ENCODE assay signal across 8 cellular contexts in genomic region chr1:111192643-111193519, GRCh38. TPM values are rescaled to one million over a fixed set of nuclear protein-coding genes. Genes with fewer than 3 reads are reported as not detected.
DNase-seq lines count a peak whose midpoint lies in the region; ATAC-seq and TF ChIP-seq lines count a peak whose summit lies in the region.

No MANE protein-coding gene starts in this region.

- H3K4me3 ChIP-seq in CD8-positive, alpha-beta memory T cell (ENCODE audit: low read length) = peak overlapping the region; percentile 17
- no peak overlapping the region for H3K4me3 ChIP-seq in HL-60 (replicated peaks; ENCODE audit: insufficient read depth, low read length)
- H3K4me3 ChIP-seq in body of pancreas = no peak overlapping the region
- H3K4me3 ChIP-seq in mucosa of rectum (ENCODE audit: low read length in 2 of 2) = no peak overlapping the region
- no peak overlapping the region for H3K4me3 ChIP-seq in thyroid gland (replicated peaks in 1 of 3)

- peaks cover 95% of the 10 kb centered on the region for H3K4me1 ChIP-seq in CD8-positive, alpha-beta memory T cell (ENCODE audit: insufficient read depth, low read length)
- H3K4me1 ChIP-seq in body of pancreas = peaks cover 21% of the 10 kb centered on the region
- H3K4me1 ChIP-seq in mucosa of rectum (ENCODE audit: control insufficient read depth in 2 of 2, insufficient read depth in 2 of 2, low read length in 2 of 2) = peaks cover 34 to 40% of the 10 kb centered on the region in 2 donors
- peaks cover 0 to 16% of the 10 kb centered on the region in 2 donors for H3K4me1 ChIP-seq in thyroid gland

- H3K27me3 Mint-ChIP-seq in CD8-positive, alpha-beta memory T cell = no peaks in the 10 kb centered on the region

- WGBS in body of pancreas, 2 donors = 58 to 61% methylated on average over 10 of the region's 10 CpGs
- 61 to 64% methylated on average over 10 of the region's 10 CpGs for WGBS in thyroid gland, 2 donors

- CTCF ChIA-PET in CD8-positive, alpha-beta memory T cell (lab: Charles Lee) = interaction anchor here (1.0 to 2.2 kb wide), 5 partner anchors 28 to 315 kb away, joined by 3 to 9 read pairs (median 4); no protein-coding TSS in a partner anchor

- TF ChIP-seq CTCF in HL-60 (IDR thresholded peaks at IDR 0.05; ENCODE audit: insufficient read depth, low read length) (no peak), body of pancreas (IDR thresholded peaks at IDR 0.05) (no peak), thyroid gland (IDR thresholded peaks at IDR 0.05) (no peak)

- no peaks in the 10 kb centered on the region for H3K9me3 Mint-ChIP-seq in CD8-positive, alpha-beta memory T cell

- peak in 3 of 5 donors; percentile 27 to 34 (median 34) for DNase-seq in CD8-positive, alpha-beta memory T cell
- DNase-seq in HL-60 (ENCODE audit: low read depth in 1 of 2, low spot score in 1 of 2) = peak in 1 of 2 experiments; percentile 33
- no peak for DNase-seq in body of pancreas
- no peak for DNase-seq in thyroid gland
- DNase-seq in activated CD8-positive, alpha-beta memory T cell treated with anti-CD3 and anti-CD28 coated beads, Interleukin-2, amount 50 U/mL, for 4 hours = no peak
- no peak for DNase-seq in COR-L47 (lab: John Stamatoyannopoulos, UW)

- H3K36me3 Mint-ChIP-seq in CD8-positive, alpha-beta memory T cell = peaks cover 60 to 99% (median 61%) of the 10 kb centered on the region in 3 donors

- H3K36me3 ChIP-seq in CD8-positive, alpha-beta memory T cell (ENCODE audit: insufficient read depth, low read length) = peaks cover 97% of the 10 kb centered on the region
- H3K36me3 ChIP-seq in body of pancreas (replicated peaks in 1 of 2; ENCODE audit: insufficient read depth in 1 of 2, low read depth in 2 of 2) (peaks cover 0 to 5% of the 10 kb centered on the region in 2 donors), mucosa of rectum (ENCODE audit: control insufficient read depth in 2 of 2, insufficient read depth in 2 of 2, low read length in 2 of 2) (peaks cover 50 to 77% of the 10 kb centered on the region in 2 donors), thyroid gland (peaks cover 3 to 15% of the 10 kb centered on the region in 2 donors)

- peak overlapping the region; percentile 93 to 100 (median 96) for H3K27ac Mint-ChIP-seq in CD8-positive, alpha-beta memory T cell

- ATAC-seq in body of pancreas (peak; percentile 45), GM18517 (IDR thresholded peaks at IDR 0.05; ENCODE audit: unreplicated experiment) (no peak)

- no peaks in the 10 kb centered on the region for H3K9me3 ChIP-seq in CD8-positive, alpha-beta memory T cell (ENCODE audit: low read length)
- H3K9me3 ChIP-seq in body of pancreas = no peaks in the 10 kb centered on the region
- no peaks in the 10 kb centered on the region for H3K9me3 ChIP-seq in mucosa of rectum (ENCODE audit: control insufficient read depth in 2 of 2, low read length in 2 of 2)
- no peaks in the 10 kb centered on the region for H3K9me3 ChIP-seq in thyroid gland

- intact Hi-C loops in body of pancreas (cut with DNase I) = no loop called here
- intact Hi-C loops in thyroid gland (cut with DNase I) = no loop called here

- TF ChIP-seq POLR2A in body of pancreas (IDR thresholded peaks at IDR 0.05) = no peak
- TF ChIP-seq POLR2A in thyroid gland (IDR thresholded peaks at IDR 0.05) = no peak

- H3K9ac ChIP-seq in mucosa of rectum (ENCODE audit: low read depth in 1 of 2, low read length in 2 of 2) = no peak overlapping the region

- no peak overlapping the region for H3K27ac ChIP-seq in CD8-positive, alpha-beta memory T cell (ENCODE audit: low read depth, low read length)
- peak overlapping the region; percentile 42 for H3K27ac ChIP-seq in HL-60 (replicated peaks)
- H3K27ac ChIP-seq in body of pancreas = peak overlapping the region in 2 of 4 donors; percentile 60 to 67
- H3K27ac ChIP-seq in mucosa of rectum (ENCODE audit: low read depth in 2 of 2, low read length in 2 of 2) = peak overlapping the region; percentile 46 to 65
- H3K27ac ChIP-seq in thyroid gland = no peak overlapping the region

- peak overlapping the region; percentile 53 to 100 (median 97) for H3K4me3 Mint-ChIP-seq in CD8-positive, alpha-beta memory T cell

- POLR2A ChIA-PET in CD8-positive, alpha-beta memory T cell (lab: Charles Lee) = interaction anchor here (0.6 to 2.7 kb wide), 7 partner anchors 8 to 39 kb away, joined by 3 to 12 read pairs (median 4); partner anchors contain the start of gene DENND2D

- no peaks in the 10 kb centered on the region for H3K27me3 ChIP-seq in CD8-positive, alpha-beta memory T cell (ENCODE audit: insufficient read depth, low read length, poor library complexity, severe bottlenecking)
- H3K27me3 ChIP-seq in HL-60 (ENCODE audit: insufficient read depth, poor library complexity, severe bottlenecking) (no peaks in the 10 kb centered on the region), body of pancreas (no peaks in the 10 kb centered on the region), mucosa of rectum (ENCODE audit: control insufficient read depth in 2 of 2, insufficient read depth in 2 of 2, low read length in 2 of 2) (no peaks in the 10 kb centered on the region), thyroid gland (no peaks in the 10 kb centered on the region)

- peaks cover 98 to 100% (median 100%) of the 10 kb centered on the region in 3 donors for H3K4me1 Mint-ChIP-seq in CD8-positive, alpha-beta memory T cell

RNA-seq across cellular contexts. Expression of gene DENND2D, which starts 7.6 kb away (rescaled TPM):
- total RNA-seq in CD8-positive, alpha-beta memory T cell = 100 to 1,000 TPM; 185 to 196 TPM
- 258 TPM for polyA plus RNA-seq in CD8-positive, alpha-beta memory T cell
- total RNA-seq in body of pancreas (10 to 100 TPM; 16.1 to 35.3 TPM), thyroid gland (10 to 100 TPM; 45.1 to 53.3 (median 49.4) TPM)

RNA-seq across cellular contexts. Expression of gene CHI3L2, which starts 34.6 kb away (rescaled TPM):
- total RNA-seq in CD8-positive, alpha-beta memory T cell = 1 to 10 TPM; 1.6 to 1.9 TPM
- 20.8 TPM for polyA plus RNA-seq in CD8-positive, alpha-beta memory T cell
- not detected for total RNA-seq in body of pancreas
- total RNA-seq in thyroid gland = 10 to 100 TPM in 2 of 4 donors, 1 to 10 TPM in 2; 4.2 to 25.7 (median 11.8) TPM

RNA-seq across cellular contexts. Expression of gene CEPT1, which starts 52.9 kb away (rescaled TPM):
- total RNA-seq in CD8-positive, alpha-beta memory T cell = 10 to 100 TPM; 38.9 to 41.3 TPM
- 23.4 TPM for polyA plus RNA-seq in CD8-positive, alpha-beta memory T cell
- 10 to 100 TPM; 16.9 to 26.0 TPM for total RNA-seq in body of pancreas
- total RNA-seq in thyroid gland = 10 to 100 TPM; 32.2 to 53.8 (median 51.7) TPM

RNA-seq across cellular contexts. Expression of gene DRAM2, which starts 53.0 kb away (rescaled TPM):
- total RNA-seq in CD8-positive, alpha-beta memory T cell = 10 to 100 TPM; 25.0 to 27.8 TPM
- 69.3 TPM for polyA plus RNA-seq in CD8-positive, alpha-beta memory T cell
- total RNA-seq in body of pancreas (10 to 100 TPM; 11.9 to 27.5 TPM), thyroid gland (100 to 1,000 TPM in 1 of 4 donors, 10 to 100 TPM in 3; 26.5 to 105 (median 51.7) TPM)

Comparison
In these comparisons a context has a peak if more than half of its experiments do, and no peak if none do; other contexts are left out.
1. DNase-seq: peak in CD8-positive, alpha-beta memory T cell (3 of 5); none in body of pancreas (0 of 4), thyroid gland (0 of 2), activated CD8-positive, alpha-beta memory T cell treated with anti-CD3 and anti-CD28 coated beads, Interleukin-2, amount 50 U/mL, for 4 hours (single experiment) and COR-L47 (single experiment).
2. H3K27ac ChIP-seq: peak in HL-60 (single experiment) and mucosa of rectum (2 of 2); none in CD8-positive, alpha-beta memory T cell (single experiment) and thyroid gland (0 of 3).